In genomic region chr7:41051525-41051924, GRCh38 we compare ENCODE assay signal across 17 cellular contexts.
DNase-seq lines count a peak whose midpoint lies in the region; ATAC-seq, FAIRE-seq and TF ChIP-seq lines count a peak whose summit lies in the region.
"Had no signal": no experiment of that assay in that cellular context is flagged by ENCODE, and none has a peak within 500 bp of the region (broad histone marks: within the 10 kb centered on the region; RNA-seq: fewer than 3 reads in every experiment).

No MANE protein-coding gene starts in this region.

- H3K36me3 ChIP-seq in IMR-90 (ENCODE audit: control insufficient read depth, insufficient read depth, low read length): no peaks in the 10 kb centered on the region
- no peaks in the 10 kb centered on the region for H3K36me3 ChIP-seq in bronchial epithelial cell (ENCODE audit: control insufficient read depth, insufficient read depth, low read length)
- H3K36me3 ChIP-seq in trophoblast cell (ENCODE audit: control insufficient read depth in 1 of 2, insufficient read depth in 2 of 2, low read length in 2 of 2): no peaks in the 10 kb centered on the region
- H3K36me3 ChIP-seq in mucosa of descending colon (ENCODE audit: low read depth): no peaks in the 10 kb centered on the region
- no peaks in the 10 kb centered on the region for H3K36me3 ChIP-seq in smooth muscle cell (ENCODE audit: low read depth)

- no peak for ATAC-seq in IMR-90 (ENCODE audit: low read depth)
- no peak for ATAC-seq in mucosa of descending colon
- ATAC-seq: Panc1 had no signal

- H3K79me1 ChIP-seq in IMR-90 (ENCODE audit: low read depth in 1 of 2, low read length in 2 of 2): peaks cover 0 to 18% of the 10 kb centered on the region in 2 experiments; a peak in 2 of 4 replicates
- no peaks in the 10 kb centered on the region for H3K79me1 ChIP-seq in trophoblast cell (ENCODE audit: low read length)

- H3K18ac ChIP-seq in IMR-90 (ENCODE audit: low read depth, low read length) (peak overlapping the region; percentile 56; the same call in 1 of the 2 replicates), trophoblast cell (ENCODE audit: low read length) (no peak overlapping the region)

- peak overlapping the region; percentile 82 for H2BK120ac ChIP-seq in IMR-90 (ENCODE audit: low read depth, low read length)
- no peak overlapping the region for H2BK120ac ChIP-seq in trophoblast cell (ENCODE audit: insufficient read depth, low read length, poor library complexity)

- WGBS in IMR-90 (ENCODE audit: extremely low coverage in 2 of 2, insufficient read length in 1 of 2), 2 experiments: 43% methylated on average over 2 of the region's 9 CpGs; no CpG with 5 or more reads in 1 of the 2 experiments
- no CpG with 5 or more reads among the region's 9 CpGs for WGBS in trophoblast cell (ENCODE audit: extremely low coverage, insufficient coverage, insufficient read length)
- 92% methylated on average over 9 of the region's 9 CpGs for WGBS in smooth muscle cell (ENCODE audit: low lambda C conversion rate)

- POLR2A ChIA-PET in IMR-90 (lab: Charles Lee; ENCODE audit: unreplicated experiment): interaction anchor here (0.6 kb wide), 1 partner anchor 532 kb away, joined by 20 read pairs; no protein-coding TSS in a partner anchor

- no peak overlapping the region for H3K56ac ChIP-seq in IMR-90 (ENCODE audit: extremely low read depth, insufficient read depth, low read length)

- H3K9me1 ChIP-seq in IMR-90 (ENCODE audit: insufficient read depth, low read length): peaks cover 21% of the 10 kb centered on the region

- no peak overlapping the region for H4K12ac ChIP-seq in trophoblast cell (ENCODE audit: low read depth, low read length)

- TF ChIP-seq POLR2A in IMR-90 (IDR thresholded peaks at IDR 0.05; ENCODE audit: low read depth, low read length): no peak

- no peaks in the 10 kb centered on the region for H3K79me2 ChIP-seq in trophoblast cell (ENCODE audit: control insufficient read depth, insufficient read depth, low read length, poor library complexity)
- H3K79me2 ChIP-seq in smooth muscle cell (ENCODE audit: low read depth): no peaks in the 10 kb centered on the region

- H3K4me2 ChIP-seq in IMR-90 (ENCODE audit: low read depth, low read length) (no peak overlapping the region), trophoblast cell (ENCODE audit: low read length) (no peak overlapping the region), smooth muscle cell (no peak overlapping the region)

- H2BK12ac ChIP-seq in trophoblast cell (ENCODE audit: low read length): peak overlapping the region; percentile 66

- H2BK5ac ChIP-seq in IMR-90 (ENCODE audit: low read depth, low read length, poor library complexity, severe bottlenecking) (no peak overlapping the region), trophoblast cell (ENCODE audit: low read depth, low read length, poor library complexity) (no peak overlapping the region)

- H4K91ac ChIP-seq in IMR-90 (ENCODE audit: insufficient read depth, low read depth, low read length) (peak overlapping the region; percentile 54), trophoblast cell (ENCODE audit: low read depth, low read length) (no peak overlapping the region)

- H3K4ac ChIP-seq in IMR-90 (ENCODE audit: low read depth, low read length): peak overlapping the region; percentile 75
- no peak overlapping the region for H3K4ac ChIP-seq in trophoblast cell (ENCODE audit: low read depth, low read length)

- no peaks in the 10 kb centered on the region for H4K20me1 ChIP-seq in IMR-90 (ENCODE audit: insufficient read depth, low read length)
- H4K20me1 ChIP-seq in smooth muscle cell (ENCODE audit: low read depth): no peaks in the 10 kb centered on the region

- H2AK9ac ChIP-seq in IMR-90 (replicated peaks; ENCODE audit: low read depth, low read length, poor library complexity): no peak overlapping the region

- H3K27me3 ChIP-seq in IMR-90 (ENCODE audit: control insufficient read depth, insufficient read depth, low read length) (no peaks in the 10 kb centered on the region), bronchial epithelial cell (ENCODE audit: control insufficient read depth, insufficient read depth, low read length) (no peaks in the 10 kb centered on the region), trophoblast cell (ENCODE audit: insufficient read depth, low read length) (no peaks in the 10 kb centered on the region), smooth muscle cell (ENCODE audit: low read depth) (no peaks in the 10 kb centered on the region)

- DNase-seq in IMR-90 (no peak), bronchial epithelial cell (ENCODE audit: low read depth) (no peak), left kidney (ENCODE audit: low read depth, low spot score) (peak; percentile 37), trophoblast cell (no peak), mucosa of descending colon (no peak), NCI-H345 (lab: John Stamatoyannopoulos, UW) (no peak), smooth muscle cell (lab: John Stamatoyannopoulos, UW; ENCODE audit: unreplicated experiment) (no peak)
- no peak for DNase-seq in activated effector memory CD4-positive, alpha-beta T cell treated with Interleukin-2 at 50 U/mL for 16 hours
- DNase-seq: GDM1, GM23248, KG1, NCI-H1436 treated with DMSO at 0.1 percent for 48 hours, NCI-H2029 treated with DMSO at 0.1 percent for 48 hours, NCI-H2171 treated with DMSO at 0.1 percent for 48 hours, NCI-H510A had no signal

- H3K4me1 ChIP-seq in IMR-90 (ENCODE audit: control insufficient read depth, insufficient read depth, low read length): peaks cover 18% of the 10 kb centered on the region
- H3K4me1 ChIP-seq in trophoblast cell (ENCODE audit: control insufficient read depth in 1 of 2, insufficient read depth in 2 of 2, low read length in 2 of 2): peaks cover 0 to 2% of the 10 kb centered on the region in 2 experiments
- peaks cover 3% of the 10 kb centered on the region for H3K4me1 ChIP-seq in mucosa of descending colon (ENCODE audit: low read depth)
- H3K4me1 ChIP-seq in smooth muscle cell (ENCODE audit: low read depth): peaks cover 7% of the 10 kb centered on the region

- in situ Hi-C loops in IMR-90 (cut with MboI; ENCODE audit: low sequenced_read_pairs): no loop called here

- H3K14ac ChIP-seq in IMR-90 (replicated peaks; ENCODE audit: low read depth, low read length): peak overlapping the region; percentile 80; the same call in 1 of the 2 replicates
- H3K14ac ChIP-seq in trophoblast cell (ENCODE audit: low read length): no peak overlapping the region

- dilution Hi-C loops in IMR-90 (cut with HindIII; ENCODE audit: low sequenced_read_pairs, unreplicated experiment): no loop called here

- H3F3A ChIP-seq in smooth muscle cell (ENCODE audit: low read depth): peaks cover 11% of the 10 kb centered on the region

- intact Hi-C loops in IMR-90 (cut with micrococcal nuclease): loop anchor here (5.0 to 10.0 kb wide), 2 partner anchors 817 to 831 kb away; no protein-coding TSS in a partner anchor
- intact Hi-C loops in mucosa of descending colon (cut with DNase I, micrococcal nuclease): no loop called here

- H3K4me3 ChIP-seq in IMR-90 (ENCODE audit: insufficient read depth, low read depth, low read length) (no peak overlapping the region), bronchial epithelial cell (ENCODE audit: low read depth, low read length) (no peak overlapping the region), trophoblast cell (ENCODE audit: low read depth, low read length) (no peak overlapping the region), mucosa of descending colon (no peak overlapping the region), smooth muscle cell (no peak overlapping the region)
- H3K4me3 ChIP-seq: GM23248 had no signal

- FAIRE-seq in bronchial epithelial cell (lab: Jason Lieb, UNC): peak; percentile 23
- FAIRE-seq: GM12891 had no signal

- H3K27ac ChIP-seq in IMR-90 (ENCODE audit: insufficient read depth, low read length): no peak overlapping the region
- no peak overlapping the region for H3K27ac ChIP-seq in trophoblast cell (ENCODE audit: low read depth, low read length)
- no peak overlapping the region for H3K27ac ChIP-seq in smooth muscle cell (ENCODE audit: low read depth)
- H3K27ac ChIP-seq: GM23248 had no signal

- H3K9ac ChIP-seq in IMR-90 (ENCODE audit: low read depth, low read length) (no peak overlapping the region), trophoblast cell (ENCODE audit: low read length) (no peak overlapping the region), smooth muscle cell (ENCODE audit: low read depth) (no peak overlapping the region)
- H3K9ac ChIP-seq: GM23248 had no signal

- peak overlapping the region; percentile 83 for H2BK20ac ChIP-seq in IMR-90 (ENCODE audit: low read depth, low read length)

- H2AFZ ChIP-seq in IMR-90 (replicated peaks; ENCODE audit: low read length, poor library complexity) (no peak overlapping the region), trophoblast cell (ENCODE audit: insufficient read depth, low read length, poor library complexity) (no peak overlapping the region), smooth muscle cell (ENCODE audit: low read depth) (no peak overlapping the region)
- H2AFZ ChIP-seq: GM23248 had no signal

- H2AK5ac ChIP-seq in IMR-90 (ENCODE audit: low read depth, low read length) (peak overlapping the region; percentile 38), trophoblast cell (ENCODE audit: low read length) (no peak overlapping the region)

- peak overlapping the region; percentile 76; the same call in 1 of the 3 replicates for H2BK15ac ChIP-seq in IMR-90 (ENCODE audit: low read depth, low read length)

- no peak for TF ChIP-seq CTCF in IMR-90 (conservative IDR thresholded peaks at IDR 0.05; ENCODE audit: low read depth, low read length)
- no peak for TF ChIP-seq CTCF in bronchial epithelial cell (IDR thresholded peaks at IDR 0.05; ENCODE audit: insufficient read depth, low read length, severe bottlenecking)
- TF ChIP-seq CTCF in mucosa of descending colon (IDR thresholded peaks at IDR 0.05): no peak
- no peak for TF ChIP-seq CTCF in smooth muscle cell (IDR thresholded peaks at IDR 0.05; ENCODE audit: borderline replicate concordance, insufficient read depth, poor library complexity, severe bottlenecking)

- TF ChIP-seq RAD21 in IMR-90 (IDR thresholded peaks at IDR 0.05; ENCODE audit: low read length): no peak

- peak overlapping the region in 1 of 2 experiments; percentile 79; a peak in 2 of 4 replicates for H4K8ac ChIP-seq in IMR-90 (ENCODE audit: low read depth in 2 of 2, low read length in 2 of 2)
- no peak overlapping the region for H4K8ac ChIP-seq in trophoblast cell (ENCODE audit: low read depth, low read length)

- H3K23ac ChIP-seq in IMR-90 (ENCODE audit: low read depth, low read length): no peak overlapping the region
- no peak overlapping the region for H3K23ac ChIP-seq in trophoblast cell (ENCODE audit: low read length)

- CTCF ChIA-PET in IMR-90 (lab: Yijun Ruan, JAX): no interaction called here

- peak overlapping the region; percentile 31; the same call in 1 of the 2 replicates for H4K5ac ChIP-seq in IMR-90 (ENCODE audit: low read depth, low read length)

- H3K9me3 ChIP-seq in IMR-90 (ENCODE audit: control insufficient read depth, insufficient read depth, low read length) (no peaks in the 10 kb centered on the region), trophoblast cell (ENCODE audit: insufficient read depth, low read depth, low read length) (peaks cover 1% of the 10 kb centered on the region), mucosa of descending colon (no peaks in the 10 kb centered on the region), smooth muscle cell (replicated peaks; ENCODE audit: low read depth) (no peaks in the 10 kb centered on the region)

- BruUV-seq in IMR-90 (replicated peaks; lab: Mats Ljungman, UMichigan): no TSS peak
